2 cellular contexts compared by ENCODE assay signal in genomic region chr4:165415910-165416309, GRCh38.
TF ChIP-seq lines count a peak whose summit lies in the region.

No MANE protein-coding gene starts in this region.

TF ChIP-seq in Ishikawa, 13 proteins besides CTCF, POLR2A, EP300 and RAD21:
- TF ChIP-seq TAF1 (IDR thresholded peaks at IDR 0.05; ENCODE audit: low read depth), result no peak
- no peak for TF ChIP-seq USF1 (IDR thresholded peaks at IDR 0.05)
- TF ChIP-seq MAX (IDR thresholded peaks at IDR 0.05), result peak; percentile 87
- peak; percentile 38; the same call in 1 of the 2 replicates for TF ChIP-seq TCF12 (IDR thresholded peaks at IDR 0.05; ENCODE audit: low read depth)
- no peak for TF ChIP-seq CEBPB (IDR thresholded peaks at IDR 0.05)
- TF ChIP-seq NFIC (IDR thresholded peaks at IDR 0.05), result peak; percentile 50
- peak; percentile 66; the same call in 1 of the 2 replicates for TF ChIP-seq TEAD4 (IDR thresholded peaks at IDR 0.05)

TF ChIP-seq in H1, 55 proteins besides CTCF, POLR2A, EP300 and RAD21:
- no peak for TF ChIP-seq YY1 (IDR thresholded peaks at IDR 0.05; ENCODE audit: low read depth, low read length)
- TF ChIP-seq TAF1 (IDR thresholded peaks at IDR 0.05; ENCODE audit: low read depth, low read length), result no peak
- no peak for TF ChIP-seq EZH2 (IDR thresholded peaks at IDR 0.05; ENCODE audit: low read depth, low read length, severe bottlenecking)
- no peak for TF ChIP-seq FOSL1 (IDR thresholded peaks at IDR 0.05; ENCODE audit: insufficient read depth, low read depth, low read length)
- TF ChIP-seq SP2 (IDR thresholded peaks at IDR 0.05; ENCODE audit: low read length), result no peak
- TF ChIP-seq ASH2L (IDR thresholded peaks at IDR 0.05; ENCODE audit: low read length), result no peak
